Comparison of ENCODE assay signal across 8 cellular contexts in the genomic region with DNA sequence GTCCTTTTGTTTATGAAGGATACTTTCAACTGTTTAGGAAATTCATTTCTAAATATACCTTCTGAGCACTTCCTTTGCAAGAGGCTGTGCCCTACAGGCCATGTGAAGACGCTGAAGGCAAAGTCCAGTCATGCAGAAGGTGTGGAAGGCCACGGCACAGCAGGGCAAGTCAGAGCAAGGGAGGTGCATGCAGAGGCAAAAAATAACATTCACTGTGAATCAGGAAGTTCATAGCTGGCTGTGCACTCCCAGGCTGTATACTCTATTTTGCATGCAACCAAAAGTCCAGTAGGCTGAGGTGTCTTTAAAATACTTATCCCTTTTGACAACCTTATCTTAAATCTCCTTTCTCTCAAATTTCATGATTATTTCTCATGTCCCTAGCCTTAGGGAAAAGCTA. TPM values are rescaled to one million over a fixed set of nuclear protein-coding genes. Genes with fewer than 3 reads are reported as not detected.
DNase-seq lines count a peak whose midpoint lies in the region; ATAC-seq and TF ChIP-seq lines count a peak whose summit lies in the region.

No MANE protein-coding gene starts in this region.

- H3K36me3 Mint-ChIP-seq in activated CD8-positive, alpha-beta T cell treated with anti-CD3 and anti-CD28 coated beads, Interleukin-2, amount 10 ng/mL, durations not matched to agents 7 days and 5 days (ENCODE audit: low read depth) = no peaks in the 10 kb centered on the region

- H3K27me3 Mint-ChIP-seq in activated CD8-positive, alpha-beta T cell treated with anti-CD3 and anti-CD28 coated beads, Interleukin-2, amount 10 ng/mL, durations not matched to agents 7 days and 5 days (ENCODE audit: low read depth) = no peaks in the 10 kb centered on the region

- TF ChIP-seq CTCF in GM20000 (IDR thresholded peaks at IDR 0.05; ENCODE audit: extremely low read depth, missing control alignments) = no peak

- ATAC-seq in HG03432 (IDR thresholded peaks at IDR 0.05; ENCODE audit: unreplicated experiment) = peak; percentile 68
- no peak for ATAC-seq in activated CD8-positive, alpha-beta T cell treated with anti-CD3 and anti-CD28 coated beads, Interleukin-2, amount 10 ng/mL, durations not matched to agents 7 days and 5 days

- CTCF ChIA-PET in activated CD8-positive, alpha-beta T cell treated with anti-CD3 and anti-CD28 coated beads, Interleukin-2, amount 10 ng/mL, durations not matched to agents 7 days and 5 days (lab: Charles Lee) = interaction anchor here (1.4 to 10.7 kb wide), 3 partner anchors 22 to 140 kb away, joined by 4 to 125 read pairs (median 6); no protein-coding TSS in a partner anchor

- peaks cover 0 to 94% (median 30%) of the 10 kb centered on the region in 11 experiments; a peak in 12 of 22 replicates for H4K20me1 ChIP-seq in BLaER1 treated with 17β-estradiol and CSF1 and Interleukin-3, amounts not matched to agents 10 nM and 100 nM

- no peaks in the 10 kb centered on the region for H3K9me3 Mint-ChIP-seq in activated CD8-positive, alpha-beta T cell treated with anti-CD3 and anti-CD28 coated beads, Interleukin-2, amount 10 ng/mL, durations not matched to agents 7 days and 5 days (ENCODE audit: insufficient read depth)

- H3K9ac ChIP-seq in BLaER1 treated with 17β-estradiol and CSF1 and Interleukin-3, amounts not matched to agents 10 nM and 100 nM = 0 out of 22 replicates have a peak overlapping the region, but pooled peaks of 1 of the 11 experiments have one; percentile 0

- H3K36me3 ChIP-seq in BLaER1 treated with 17β-estradiol and CSF1 and Interleukin-3, amounts not matched to agents 10 nM and 100 nM = peaks cover 0 to 29% (median 2%) of the 10 kb centered on the region in 11 experiments; a peak in 5 of 22 replicates

- H3K4me2 ChIP-seq in BLaER1 treated with 17β-estradiol and CSF1 and Interleukin-3, amounts not matched to agents 10 nM and 100 nM = peak overlapping the region; percentile 51 to 78 (median 69)

- no peak overlapping the region for H3K27ac ChIP-seq in BLaER1 treated with 17β-estradiol and CSF1 and Interleukin-3, amounts not matched to agents 10 nM and 100 nM

- peak overlapping the region; percentile 7 for H3K4me3 Mint-ChIP-seq in activated CD8-positive, alpha-beta T cell treated with anti-CD3 and anti-CD28 coated beads, Interleukin-2, amount 10 ng/mL, durations not matched to agents 7 days and 5 days

- POLR2A ChIA-PET in activated CD8-positive, alpha-beta T cell treated with anti-CD3 and anti-CD28 coated beads, Interleukin-2, amount 10 ng/mL, durations not matched to agents 7 days and 5 days (lab: Charles Lee) = no interaction called here

- peak overlapping the region; percentile 18 for H3K27ac Mint-ChIP-seq in activated CD8-positive, alpha-beta T cell treated with anti-CD3 and anti-CD28 coated beads, Interleukin-2, amount 10 ng/mL, durations not matched to agents 7 days and 5 days

- peaks cover 52 to 86% (median 61%) of the 10 kb centered on the region in 10 experiments for H3K4me1 ChIP-seq in BLaER1 treated with 17β-estradiol and CSF1 and Interleukin-3, amounts not matched to agents 10 nM and 100 nM

- DNase-seq in activated CD8-positive, alpha-beta T cell treated with anti-CD3 and anti-CD28 coated beads, Interleukin-2, amount 10 ng/mL, durations not matched to agents 7 days and 5 days = peak; percentile 26
- DNase-seq in kidney tubule cell (ENCODE audit: low spot score) = peak; percentile 87
- no peak for DNase-seq in GM20000 (ENCODE audit: low spot score)
- no peak for DNase-seq in T1000 (lab: John Stamatoyannopoulos, UW)
- no peak for DNase-seq in iPS-NIHi7 (ENCODE audit: extremely low spot score)
- DNase-seq in activated CD4-positive, CD25-positive, alpha-beta regulatory T cell (lab: John Stamatoyannopoulos, UW) = no peak

- no peaks in the 10 kb centered on the region for H3K9me3 ChIP-seq in BLaER1 treated with 17β-estradiol and CSF1 and Interleukin-3, amounts not matched to agents 10 nM and 100 nM (replicated peaks in 1 of 11)

- 0 out of 20 replicates have a peak overlapping the region, but pooled peaks of 1 of the 10 experiments have one; percentile 2 for H3K4me3 ChIP-seq in BLaER1 treated with 17β-estradiol and CSF1 and Interleukin-3, amounts not matched to agents 10 nM and 100 nM

- no peaks in the 10 kb centered on the region for H3K27me3 ChIP-seq in BLaER1 treated with 17β-estradiol and CSF1 and Interleukin-3, amounts not matched to agents 10 nM and 100 nM

- peaks cover 71% of the 10 kb centered on the region for H3K4me1 Mint-ChIP-seq in activated CD8-positive, alpha-beta T cell treated with anti-CD3 and anti-CD28 coated beads, Interleukin-2, amount 10 ng/mL, durations not matched to agents 7 days and 5 days (ENCODE audit: low read depth)

RNA-seq across cellular contexts. Expression of a gene that starts 50.3 kb away (rescaled TPM):
- 10 to 100 TPM; 29.0 to 29.7 TPM for total RNA-seq in activated CD8-positive, alpha-beta T cell treated with anti-CD3 and anti-CD28 coated beads, Interleukin-2, amount 10 ng/mL, durations not matched to agents 7 days and 5 days

Comparison
In these comparisons a context has a peak if more than half of its experiments do, and no peak if none do; other contexts are left out.
1. DNase-seq: peak in activated CD8-positive, alpha-beta T cell treated with anti-CD3 and anti-CD28 coated beads, Interleukin-2, amount 10 ng/mL, durations not matched to agents 7 days and 5 days (single experiment) and kidney tubule cell (single experiment); none in GM20000 (single experiment), T1000 (single experiment), iPS-NIHi7 (single experiment) and activated CD4-positive, CD25-positive, alpha-beta regulatory T cell (0 of 4).